Comparison of ENCODE assay signal across 24 cellular contexts in genomic region chr13:106375085-106375484, GRCh38.
"Had no signal": no experiment of that assay in that cellular context is flagged by ENCODE, and none has a peak within 500 bp of the region (broad histone marks: within the 10 kb centered on the region; RNA-seq: fewer than 3 reads in every experiment).

No MANE protein-coding gene starts in this region.

- ATAC-seq: effector memory CD8-positive, alpha-beta T cell; esophagus mucosa; gastrocnemius medialis; heart right ventricle; left cardiac atrium; left ventricle myocardium superior had no signal

- H3K36me3 ChIP-seq: colonic mucosa, esophagus squamous epithelium, gastrocnemius medialis, heart right ventricle, left lung, lower lobe of right lung had no signal

- H3K4me3 Mint-ChIP-seq: dendritic cell treated with granulocyte-macrophage colony-stimulating factor and Interleukin-4, amounts not matched to agents 40 ng/mL and 50 ng/mL, for 4 days; effector memory CD8-positive, alpha-beta T cell; endodermal cell had no signal

- H3K27me3 ChIP-seq: colonic mucosa, esophagus squamous epithelium, gastrocnemius medialis, heart right ventricle, left lung had no signal

- DNase-seq: colonic mucosa; cortex of kidney; effector CD8-positive, alpha-beta T cell; effector memory CD8-positive, alpha-beta T cell; endodermal cell; erythroblast; esophagus squamous epithelium; foreskin fibroblast; foreskin melanocyte; gastrocnemius medialis; glutamatergic neuron; heart right ventricle; hippocampal formation; left cardiac atrium; left lung; left ventricle myocardium superior; lower lobe of right lung; mesendoderm had no signal

- H3K27ac ChIP-seq: colonic mucosa, epithelial cell of prostate, esophagus squamous epithelium, gastrocnemius medialis, heart right ventricle, left lung, lower lobe of right lung had no signal

- FAIRE-seq: endometrium, islet of Langerhans, keratinocyte had no signal

- H3K9me3 ChIP-seq: colonic mucosa, esophagus squamous epithelium, gastrocnemius medialis, heart right ventricle, left lung, lower lobe of right lung had no signal

- H3K27ac Mint-ChIP-seq: dendritic cell treated with granulocyte-macrophage colony-stimulating factor and Interleukin-4, amounts not matched to agents 40 ng/mL and 50 ng/mL, for 4 days; effector memory CD8-positive, alpha-beta T cell; endodermal cell had no signal

- H3K4me3 ChIP-seq: colonic mucosa, esophagus squamous epithelium, gastrocnemius medialis, heart right ventricle, left lung, lower lobe of right lung had no signal

- H3K4me1 ChIP-seq: colonic mucosa, gastrocnemius medialis had no signal

- H3K9me3 Mint-ChIP-seq: dendritic cell treated with granulocyte-macrophage colony-stimulating factor and Interleukin-4, amounts not matched to agents 40 ng/mL and 50 ng/mL, for 4 days; endodermal cell had no signal
